19 cellular contexts compared by ENCODE assay signal in the genomic region with DNA sequence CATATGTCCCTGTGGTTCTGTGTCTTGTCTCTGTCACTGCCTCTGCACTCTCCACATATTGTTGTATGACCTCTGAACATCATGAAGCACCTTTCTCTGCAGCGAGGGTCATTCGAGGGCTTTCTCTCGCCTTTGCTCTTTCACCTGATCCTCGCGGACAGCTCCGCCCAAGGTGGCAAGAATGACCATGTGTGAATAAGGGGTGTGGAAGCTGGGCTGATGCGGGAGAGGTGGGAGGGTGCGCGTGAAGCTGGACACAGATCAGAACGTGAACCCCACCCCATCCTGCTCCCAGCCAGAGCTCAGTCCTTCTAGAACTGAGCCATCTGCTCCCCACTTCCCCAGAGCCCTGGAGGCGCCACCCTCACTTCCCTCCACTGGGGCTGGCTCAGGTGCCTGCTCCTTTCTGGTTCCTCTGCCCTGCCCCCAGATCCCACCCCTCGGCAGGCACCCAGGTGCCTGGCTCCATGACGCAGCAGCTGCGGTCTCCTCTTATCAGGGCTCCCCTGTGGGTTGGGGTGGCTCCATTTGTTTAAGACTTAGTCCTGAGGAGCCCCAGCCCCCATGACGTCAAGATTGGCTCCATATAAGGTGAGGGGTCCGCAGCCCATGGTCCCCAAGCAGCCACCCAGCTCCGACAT. TPM values are rescaled to one million over a fixed set of nuclear protein-coding genes. Genes with fewer than 3 reads are reported as not detected.
"Had no signal": no experiment of that assay in that cellular context is flagged by ENCODE, and none has a peak within 500 bp of the region (broad histone marks: within the 10 kb centered on the region; RNA-seq: fewer than 3 reads in every experiment).

TSS of gene MUCL3 (plus strand) at position 613 of the 641 bp plus-strand sequence. CDS start at position 640, 27 bp downstream.

- ATAC-seq: activated CD4-positive, CD25-positive, alpha-beta regulatory T cell treated with anti-CD3 and anti-CD28 coated beads, Interleukin-2, amount 50 U/mL, for 24 hours; activated T-cell treated with anti-CD3 and anti-CD28 coated beads, Interleukin-2, amount 50 U/mL, for 4 hours; left lung; right cardiac atrium; upper lobe of right lung had no signal

- H3K36me3 Mint-ChIP-seq: activated naive CD8-positive, alpha-beta T cell; naive B cell; stimulated activated effector memory CD8-positive, alpha-beta T cell treated with anti-CD3 and anti-CD28 coated beads, Interleukin-12 subunit alpha, Interleukin-12 subunit beta, amount 100 ng/mL, for 72 hours had no signal

- H3K9me3 ChIP-seq: left lung, neutrophil, upper lobe of right lung had no signal

- H3K36me3 ChIP-seq: brain microvascular endothelial cell, left lung, neutrophil, upper lobe of right lung had no signal

- DNase-seq: activated CD4-positive, alpha-beta T cell treated with anti-CD3 and anti-CD28 coated beads, Interleukin-2, amount 50 U/mL, for 4 hours; activated gamma-delta T cell; activated T-cell treated with anti-CD3 and anti-CD28 coated beads, Interleukin-2, amount 50 U/mL, for 4 hours; brain microvascular endothelial cell; foreskin melanocyte; head of caudate nucleus; left lung; naive B cell; right cardiac atrium; SW 1271; upper lobe of right lung had no signal

- H3K27me3 ChIP-seq: upper lobe of right lung had no signal

- H3K9me3 Mint-ChIP-seq: activated T-cell treated with anti-CD3 and anti-CD28 coated beads, Interleukin-2, amount 50 U/mL, for 4 hours; naive B cell; stimulated activated effector memory CD8-positive, alpha-beta T cell treated with anti-CD3 and anti-CD28 coated beads, Interleukin-12 subunit alpha, Interleukin-12 subunit beta, amount 100 ng/mL, for 72 hours; T-helper 2 cell treated with Interferon-gamma antibody and Interleukin-4, amounts not matched to agents 5 μg/mL and 100 μg/mL, for 36 hours had no signal

- H3K27ac ChIP-seq: brain microvascular endothelial cell, left lung, neutrophil, upper lobe of right lung had no signal

- H3K27ac Mint-ChIP-seq: activated naive CD8-positive, alpha-beta T cell; stimulated activated effector memory CD8-positive, alpha-beta T cell treated with anti-CD3 and anti-CD28 coated beads, Interleukin-12 subunit alpha, Interleukin-12 subunit beta, amount 100 ng/mL, for 72 hours; T-helper 2 cell treated with Interferon-gamma antibody and Interleukin-4, amounts not matched to agents 5 μg/mL and 100 μg/mL, for 36 hours had no signal

- H3K4me3 Mint-ChIP-seq: activated naive CD8-positive, alpha-beta T cell; activated T-cell treated with anti-CD3 and anti-CD28 coated beads, Interleukin-2, amount 50 U/mL, for 4 hours; stimulated activated effector memory CD8-positive, alpha-beta T cell treated with anti-CD3 and anti-CD28 coated beads, Interleukin-12 subunit alpha, Interleukin-12 subunit beta, amount 100 ng/mL, for 72 hours; T-helper 2 cell treated with Interferon-gamma antibody and Interleukin-4, amounts not matched to agents 5 μg/mL and 100 μg/mL, for 36 hours had no signal

- H3K4me3 ChIP-seq: left lung, smooth muscle cell, upper lobe of right lung had no signal

RNA-seq across cellular contexts. Expression of gene MUCL3, which starts in this region (rescaled TPM):
- total RNA-seq: cerebellum, right cardiac atrium, subcutaneous adipose tissue had no signal
- polyA plus RNA-seq: right cardiac atrium, smooth muscle cell had no signal
